ENCODE assay signal across 8 cellular contexts in genomic region chr21:28516996-28517592, GRCh38.
DNase-seq lines count a peak whose midpoint lies in the region; ATAC-seq, FAIRE-seq and TF ChIP-seq lines count a peak whose summit lies in the region.

No MANE protein-coding gene starts in this region.

- 0 out of 7 replicates have a peak, but pooled peaks cover 0 to 2% (median 0%) of the 10 kb centered on the region in 4 experiments for H3K4me1 ChIP-seq in H1 (replicated peaks in 1 of 4; ENCODE audit: control insufficient read depth in 3 of 4, insufficient read depth in 4 of 4, low read length in 3 of 4)

- no peak overlapping the region for H2BK15ac ChIP-seq in H1 (ENCODE audit: low read length)

- H3K4me1 Mint-ChIP-seq in activated CD4-positive, alpha-beta memory T cell treated with anti-CD3 and anti-CD28 coated beads for 36 hours (ENCODE audit: low read depth): no peaks in the 10 kb centered on the region
- H3K4me1 Mint-ChIP-seq in stimulated activated memory B cell treated with anti-CD40 and anti-IgM and Interleukin-4, amounts not matched to agents 10 μg/mL and 1 μg/mL and 100 μg/mL, for 72 hours: peaks cover 6% of the 10 kb centered on the region

- no peak overlapping the region for H2BK120ac ChIP-seq in H1 (replicated peaks; ENCODE audit: low read depth, low read length)

- POLR2A ChIA-PET in activated CD4-positive, alpha-beta memory T cell treated with anti-CD3 and anti-CD28 coated beads for 36 hours (lab: Charles Lee): no interaction called here
- POLR2A ChIA-PET in H1 (lab: Charles Lee; ENCODE audit: partially characterized antibody): no interaction called here

- 57% methylated on average over 6 of the region's 6 CpGs; no CpG with 5 or more reads in 1 of the 2 experiments for WGBS in H1 (ENCODE audit: extremely low coverage in 1 of 2, insufficient coverage in 1 of 2, insufficient read length in 1 of 2, insufficient replicate concordance in 2 of 2, low coverage in 1 of 2, low lambda C conversion rate in 2 of 2, missing lambda C conversion rate in 1 of 2), 2 experiments

- no peak overlapping the region for H4K91ac ChIP-seq in H1 (replicated peaks; ENCODE audit: insufficient read length, low read length)

- no peaks in the 10 kb centered on the region for H3K27me3 ChIP-seq in H1 (replicated peaks in 1 of 4; ENCODE audit: control insufficient read depth in 3 of 4, extremely low read depth in 1 of 4, insufficient read depth in 3 of 4, low read length in 3 of 4)

- peak; percentile 91 to 97 (median 91) for TF ChIP-seq CTCF in H1 (IDR thresholded peaks at IDR 0.05; ENCODE audit: control extremely low read depth in 1 of 3, insufficient read depth in 1 of 3, low read depth in 1 of 3, low read length in 3 of 3)

- H2BK5ac ChIP-seq in H1 (ENCODE audit: low read depth, low read length): no peak overlapping the region

- no peaks in the 10 kb centered on the region for H3K9me3 ChIP-seq in H1 (ENCODE audit: insufficient read depth in 2 of 2, low read depth in 1 of 2, low read length in 1 of 2)

- TF ChIP-seq POLR2A in H1 (IDR thresholded peaks at IDR 0.05; ENCODE audit: control extremely low read depth in 1 of 2, low read depth in 2 of 2, low read length in 2 of 2): no peak

- no peak overlapping the region for H3K56ac ChIP-seq in H1 (replicated peaks; ENCODE audit: insufficient read length, low read depth, low read length)

- peak overlapping the region; percentile 99 for H2AFZ ChIP-seq in H1 (ENCODE audit: low read length)

- ATAC-seq in GM18907 (IDR thresholded peaks at IDR 0.05; ENCODE audit: unreplicated experiment) (peak; percentile 96), HG03066 (IDR thresholded peaks at IDR 0.05; ENCODE audit: low read depth, unreplicated experiment) (peak; percentile 95)
- ATAC-seq in stimulated activated memory B cell treated with anti-CD40 and anti-IgM and Interleukin-4, amounts not matched to agents 10 μg/mL and 1 μg/mL and 100 μg/mL, for 72 hours: peak; percentile 95

- H3K79me2 ChIP-seq in H1 (ENCODE audit: control insufficient read depth in 1 of 2, insufficient read depth in 2 of 2, low read length in 2 of 2): no peaks in the 10 kb centered on the region

- no peak overlapping the region for H2BK12ac ChIP-seq in H1 (ENCODE audit: low read depth, low read length)

- H3K36me3 ChIP-seq in H1 (ENCODE audit: control insufficient read depth in 2 of 4, insufficient read depth in 4 of 4, low read length in 3 of 4): no peaks in the 10 kb centered on the region

- DNase-seq in AML-193 (lab: John Stamatoyannopoulos, UW) (peak; percentile 28 to 29), NCI-H460 (ENCODE audit: extremely low read depth, low read depth) (peak; percentile 52), H1 (ENCODE audit: low read depth in 1 of 2, low spot score in 2 of 2) (peak; percentile 70 to 85), myocyte (ENCODE audit: low read depth) (peak; percentile 76)
- DNase-seq in activated CD4-positive, alpha-beta memory T cell treated with anti-CD3 and anti-CD28 coated beads for 36 hours: peak; percentile 77

- no peak overlapping the region for H3K4me3 Mint-ChIP-seq in activated CD4-positive, alpha-beta memory T cell treated with anti-CD3 and anti-CD28 coated beads for 36 hours
- H3K4me3 Mint-ChIP-seq in stimulated activated memory B cell treated with anti-CD40 and anti-IgM and Interleukin-4, amounts not matched to agents 10 μg/mL and 1 μg/mL and 100 μg/mL, for 72 hours: no peak overlapping the region

- no peak overlapping the region for H3K4me2 ChIP-seq in H1 (ENCODE audit: insufficient read depth in 1 of 2, low read depth in 2 of 2, low read length in 2 of 2)

- no peak overlapping the region for H3K9ac ChIP-seq in H1 (replicated peaks in 1 of 4; ENCODE audit: extremely low read depth in 1 of 4, low read depth in 3 of 4, low read length in 3 of 4)

- peak; percentile 73 for FAIRE-seq in H1 (lab: Jason Lieb, UNC)

- H3K27ac Mint-ChIP-seq in activated CD4-positive, alpha-beta memory T cell treated with anti-CD3 and anti-CD28 coated beads for 36 hours: no peak overlapping the region
- H3K27ac Mint-ChIP-seq in stimulated activated memory B cell treated with anti-CD40 and anti-IgM and Interleukin-4, amounts not matched to agents 10 μg/mL and 1 μg/mL and 100 μg/mL, for 72 hours: no peak overlapping the region

- no peaks in the 10 kb centered on the region for H3K79me1 ChIP-seq in H1 (ENCODE audit: low read depth, low read length)

- no peak overlapping the region for H3K27ac ChIP-seq in H1 (ENCODE audit: low read depth, low read length)

- no peak overlapping the region for H3K4ac ChIP-seq in H1 (replicated peaks; ENCODE audit: insufficient read length, low read depth, low read length)

- CTCF ChIA-PET in activated CD4-positive, alpha-beta memory T cell treated with anti-CD3 and anti-CD28 coated beads for 36 hours (lab: Charles Lee): interaction anchor here (0.6 to 9.4 kb wide), 11 partner anchors 9 to 280 kb away, joined by 3 to 248 read pairs (median 4); no protein-coding TSS in a partner anchor
- CTCF ChIA-PET in H1 (lab: Charles Lee; ENCODE audit: partially characterized antibody): interaction anchor here (0.6 to 4.6 kb wide), 17 partner anchors 9 to 444 kb away, joined by 3 to 40 read pairs (median 4); no protein-coding TSS in a partner anchor

- no peak overlapping the region for H3K18ac ChIP-seq in H1 (ENCODE audit: extremely low read depth, low read length)

- H3K9me3 Mint-ChIP-seq in activated CD4-positive, alpha-beta memory T cell treated with anti-CD3 and anti-CD28 coated beads for 36 hours: no peaks in the 10 kb centered on the region
- H3K9me3 Mint-ChIP-seq in stimulated activated memory B cell treated with anti-CD40 and anti-IgM and Interleukin-4, amounts not matched to agents 10 μg/mL and 1 μg/mL and 100 μg/mL, for 72 hours: no peaks in the 10 kb centered on the region

- H2AK5ac ChIP-seq in H1 (ENCODE audit: low read depth, low read length): no peak overlapping the region

- no peak overlapping the region for H2BK20ac ChIP-seq in H1 (ENCODE audit: low read length)

- no peaks in the 10 kb centered on the region for H4K20me1 ChIP-seq in H1 (replicated peaks in 1 of 2; ENCODE audit: control insufficient read depth in 1 of 2, insufficient read depth in 2 of 2, low read length in 2 of 2)

- H3K36me3 Mint-ChIP-seq in activated CD4-positive, alpha-beta memory T cell treated with anti-CD3 and anti-CD28 coated beads for 36 hours: no peaks in the 10 kb centered on the region
- H3K36me3 Mint-ChIP-seq in stimulated activated memory B cell treated with anti-CD40 and anti-IgM and Interleukin-4, amounts not matched to agents 10 μg/mL and 1 μg/mL and 100 μg/mL, for 72 hours: no peaks in the 10 kb centered on the region

- peak; percentile 83 to 88 for TF ChIP-seq RAD21 in H1 (IDR thresholded peaks at IDR 0.05 in 1 of 2, conservative IDR thresholded peaks at IDR 0.05 in 1 of 2; ENCODE audit: low read depth in 2 of 2, low read length in 2 of 2)

- no peak overlapping the region for H3K14ac ChIP-seq in H1 (ENCODE audit: insufficient read length)

- no peak; a peak in 1 of 3 replicates for TF ChIP-seq EP300 in H1 (IDR thresholded peaks at IDR 0.05; ENCODE audit: borderline replicate concordance in 1 of 2, low read depth in 2 of 2, low read length in 2 of 2)

- H4K8ac ChIP-seq in H1 (ENCODE audit: extremely low read depth, insufficient read depth, low read length): no peak overlapping the region

- peaks cover 1% of the 10 kb centered on the region for H3K27me3 Mint-ChIP-seq in activated CD4-positive, alpha-beta memory T cell treated with anti-CD3 and anti-CD28 coated beads for 36 hours
- H3K27me3 Mint-ChIP-seq in stimulated activated memory B cell treated with anti-CD40 and anti-IgM and Interleukin-4, amounts not matched to agents 10 μg/mL and 1 μg/mL and 100 μg/mL, for 72 hours: no peaks in the 10 kb centered on the region

- H3K4me3 ChIP-seq in H1 (ENCODE audit: extremely low read depth in 1 of 4, insufficient read depth in 2 of 4, low read depth in 3 of 4, low read length in 4 of 4): no peak overlapping the region

- intact Hi-C loops in activated CD4-positive, alpha-beta memory T cell treated with anti-CD3 and anti-CD28 coated beads for 36 hours (cut with micrococcal nuclease): loop anchor here (1.0 to 10.0 kb wide), 3 partner anchors 228 to 1672 kb away; partner anchors contain the start of gene ADAMTS1

- no peak overlapping the region for H4K5ac ChIP-seq in H1 (ENCODE audit: insufficient read length, low read depth, low read length)

- H3K23me2 ChIP-seq in H1 (ENCODE audit: low read depth, low read length): no peaks in the 10 kb centered on the region

- no peak overlapping the region for H3K23ac ChIP-seq in H1 (ENCODE audit: insufficient read length)

TF ChIP-seq in H1, 55 proteins besides CTCF, POLR2A, EP300 and RAD21:
- TF ChIP-seq, protein P1, sequence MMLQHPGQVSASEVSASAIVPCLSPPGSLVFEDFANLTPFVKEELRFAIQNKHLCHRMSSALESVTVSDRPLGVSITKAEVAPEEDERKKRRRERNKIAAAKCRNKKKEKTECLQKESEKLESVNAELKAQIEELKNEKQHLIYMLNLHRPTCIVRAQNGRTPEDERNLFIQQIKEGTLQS (IDR thresholded peaks at IDR 0.05; ENCODE audit: insufficient read depth, low read depth, low read length): no peak
- TF ChIP-seq TCF12 (IDR thresholded peaks at IDR 0.05; ENCODE audit: low read depth, low read length): 0 out of 2 replicates have a peak, but pooled peaks have one; percentile 41
- TF ChIP-seq E2F6 (IDR thresholded peaks at IDR 0.05): 0 out of 2 replicates have a peak, but pooled peaks have one; percentile 9
- TF ChIP-seq TBP (IDR thresholded peaks at IDR 0.05; ENCODE audit: low read depth, low read length): 0 out of 2 replicates have a peak, but pooled peaks have one; percentile 12
- no peak for TF ChIP-seq RXRA (IDR thresholded peaks at IDR 0.05; ENCODE audit: insufficient read depth, low read depth, low read length)
- TF ChIP-seq YY1 (IDR thresholded peaks at IDR 0.05; ENCODE audit: low read depth, low read length): peak; percentile 90
- 0 out of 4 replicates have a peak, but pooled peaks of 1 of the 2 experiments have one; percentile 38 for TF ChIP-seq SIN3A (conservative IDR thresholded peaks at IDR 0.05 in 1 of 2, IDR thresholded peaks at IDR 0.05 in 1 of 2; ENCODE audit: low read depth in 1 of 2, low read length in 2 of 2)
- 0 out of 2 replicates have a peak, but pooled peaks have one; percentile 18 for TF ChIP-seq MAX (IDR thresholded peaks at IDR 0.05)
- no peak for TF ChIP-seq SP1 (IDR thresholded peaks at IDR 0.05; ENCODE audit: low read depth, low read length)
